ENCODE assay signal across 8 cellular contexts in genomic region chr5:180830253-180831138, GRCh38. TPM values are rescaled to one million over a fixed set of nuclear protein-coding genes. Genes with fewer than 3 reads are reported as not detected.
DNase-seq lines count a peak whose midpoint lies in the region; ATAC-seq and TF ChIP-seq lines count a peak whose summit lies in the region.

No MANE protein-coding gene starts in this region.

- H3K79me1 ChIP-seq in H9 (ENCODE audit: insufficient read depth, low read depth, low read length, poor library complexity, severe bottlenecking) = no peaks in the 10 kb centered on the region

- POLR2A ChIA-PET in activated CD4-positive, alpha-beta T cell treated with anti-CD3 and anti-CD28 coated beads, Interleukin-2, amount 10 ng/mL, durations not matched to agents 7 days and 5 days (lab: Charles Lee) = interaction anchor here (0.6 to 1.5 kb wide), 3 partner anchors 20 to 430 kb away, joined by 3 to 14 read pairs (median 4); no protein-coding TSS in a partner anchor

- H4K91ac ChIP-seq in H9 (ENCODE audit: insufficient read length, low read depth, low read length) = no peak overlapping the region

- H3K4me2 ChIP-seq in H9 (ENCODE audit: insufficient read depth, insufficient read length, low read length) = peak overlapping the region; percentile 93

- no peak overlapping the region for H2BK120ac ChIP-seq in H9 (ENCODE audit: low read depth, low read length, poor library complexity, severe bottlenecking)

- CTCF ChIA-PET in activated CD4-positive, alpha-beta T cell treated with anti-CD3 and anti-CD28 coated beads, Interleukin-2, amount 10 ng/mL, durations not matched to agents 7 days and 5 days (lab: Charles Lee) = interaction anchor here (0.7 to 3.0 kb wide), 16 partner anchors 9 to 46 kb away, joined by 3 to 14 read pairs (median 4); partner anchors contain the start of genes MGAT1 and ZFP62

- no peak overlapping the region for H2BK12ac ChIP-seq in H9 (ENCODE audit: insufficient read length, low read depth, low read length)

- no peak overlapping the region for H3K23ac ChIP-seq in H9 (ENCODE audit: insufficient read length, low read depth, low read length)

- H3K23me2 ChIP-seq in H9 (ENCODE audit: insufficient read length, low read depth, low read length, poor library complexity, severe bottlenecking) = peaks cover 13% of the 10 kb centered on the region

- H2AFZ ChIP-seq in H9 (ENCODE audit: low read length) = no peak overlapping the region

- ATAC-seq in memory B cell (ENCODE audit: low read depth) = peak; percentile 45

- H3K4ac ChIP-seq in H9 (ENCODE audit: low read depth, low read length) = no peak overlapping the region

- peak overlapping the region; percentile 78; the same call in 1 of the 2 replicates for H3K14ac ChIP-seq in H9 (ENCODE audit: insufficient read depth, low read length)

- WGBS in H9 (ENCODE audit: extremely low coverage, insufficient read length, low lambda C conversion rate) = no CpG with 5 or more reads among the region's 35 CpGs

- H3K27me3 Mint-ChIP-seq in H9 (ENCODE audit: low read depth) (peaks cover 84% of the 10 kb centered on the region), memory B cell (no peaks in the 10 kb centered on the region)
- H3K27me3 Mint-ChIP-seq in activated CD4-positive, alpha-beta T cell treated with anti-CD3 and anti-CD28 coated beads, Interleukin-2, amount 10 ng/mL, durations not matched to agents 7 days and 5 days = no peaks in the 10 kb centered on the region
- no peaks in the 10 kb centered on the region for H3K27me3 Mint-ChIP-seq in dendritic cell treated with granulocyte-macrophage colony-stimulating factor and Interleukin-4, amounts not matched to agents 40 ng/mL and 50 ng/mL, for 4 days

- H3K27ac ChIP-seq in H9 (ENCODE audit: insufficient read length, low read depth, low read length) = no peak overlapping the region

- peaks cover 9% of the 10 kb centered on the region for H3K9me3 ChIP-seq in H9 (ENCODE audit: control insufficient read depth, low read depth, low read length)

- peaks cover 33 to 36% of the 10 kb centered on the region in 2 experiments for H3K9me3 Mint-ChIP-seq in H9
- H3K9me3 Mint-ChIP-seq in activated CD4-positive, alpha-beta T cell treated with anti-CD3 and anti-CD28 coated beads, Interleukin-2, amount 10 ng/mL, durations not matched to agents 7 days and 5 days = peaks cover 3% of the 10 kb centered on the region
- no peaks in the 10 kb centered on the region for H3K9me3 Mint-ChIP-seq in dendritic cell treated with granulocyte-macrophage colony-stimulating factor and Interleukin-4, amounts not matched to agents 40 ng/mL and 50 ng/mL, for 4 days
- peaks cover 3% of the 10 kb centered on the region for H3K9me3 Mint-ChIP-seq in memory B cell

- no peak overlapping the region for H4K5ac ChIP-seq in H9 (ENCODE audit: insufficient read length, low read depth, low read length)

- peak overlapping the region; percentile 99 for H3K18ac ChIP-seq in H9 (ENCODE audit: insufficient read length, low read depth, low read length)

- no peak overlapping the region for H3K56ac ChIP-seq in H9 (ENCODE audit: insufficient read length, low read depth, low read length)

- no peak for TF ChIP-seq CTCF in H9 (conservative IDR thresholded peaks at IDR 0.05)

- H3K27ac Mint-ChIP-seq in H9 (0 out of 7 replicates have a peak overlapping the region, but pooled peaks of 2 of the 3 experiments have one; percentile 34 to 61), memory B cell (peak overlapping the region; percentile 99)
- peak overlapping the region; percentile 96 for H3K27ac Mint-ChIP-seq in activated CD4-positive, alpha-beta T cell treated with anti-CD3 and anti-CD28 coated beads, Interleukin-2, amount 10 ng/mL, durations not matched to agents 7 days and 5 days
- H3K27ac Mint-ChIP-seq in dendritic cell treated with granulocyte-macrophage colony-stimulating factor and Interleukin-4, amounts not matched to agents 40 ng/mL and 50 ng/mL, for 4 days = peak overlapping the region; percentile 89

- H2AK5ac ChIP-seq in H9 (ENCODE audit: insufficient read length, low read length) = no peak overlapping the region

- no peak overlapping the region for H2BK5ac ChIP-seq in H9 (ENCODE audit: insufficient read length, low read length)

- peaks cover 9% of the 10 kb centered on the region for H3K27me3 ChIP-seq in H9 (ENCODE audit: insufficient read depth, low read length)

- peaks cover 11 to 23% of the 10 kb centered on the region in 2 experiments for H3K4me1 Mint-ChIP-seq in H9
- peaks cover 47% of the 10 kb centered on the region for H3K4me1 Mint-ChIP-seq in activated CD4-positive, alpha-beta T cell treated with anti-CD3 and anti-CD28 coated beads, Interleukin-2, amount 10 ng/mL, durations not matched to agents 7 days and 5 days
- H3K4me1 Mint-ChIP-seq in dendritic cell treated with granulocyte-macrophage colony-stimulating factor and Interleukin-4, amounts not matched to agents 40 ng/mL and 50 ng/mL, for 4 days (ENCODE audit: low read depth) = peaks cover 72% of the 10 kb centered on the region
- peaks cover 31% of the 10 kb centered on the region for H3K4me1 Mint-ChIP-seq in memory B cell

- H3T11ph ChIP-seq in H9 (ENCODE audit: low read length) = no peak overlapping the region

- no peaks in the 10 kb centered on the region for H3K79me2 ChIP-seq in H9 (ENCODE audit: insufficient read depth, low read length)

- H3K36me3 Mint-ChIP-seq in H9 (ENCODE audit: insufficient read depth in 1 of 3, low read depth in 3 of 3) = peaks cover 22 to 24% (median 22%) of the 10 kb centered on the region in 3 experiments
- peaks cover 58% of the 10 kb centered on the region for H3K36me3 Mint-ChIP-seq in activated CD4-positive, alpha-beta T cell treated with anti-CD3 and anti-CD28 coated beads, Interleukin-2, amount 10 ng/mL, durations not matched to agents 7 days and 5 days (ENCODE audit: low read depth)
- peaks cover 58% of the 10 kb centered on the region for H3K36me3 Mint-ChIP-seq in dendritic cell treated with granulocyte-macrophage colony-stimulating factor and Interleukin-4, amounts not matched to agents 40 ng/mL and 50 ng/mL, for 4 days (ENCODE audit: low read depth)
- peaks cover 24% of the 10 kb centered on the region for H3K36me3 Mint-ChIP-seq in memory B cell

- peak; percentile 43 for TF ChIP-seq POLR2A in GM10847 (IDR thresholded peaks at IDR 0.05; ENCODE audit: extremely low read depth, insufficient read length)

- peak overlapping the region; percentile 84 to 93 for H3K4me3 Mint-ChIP-seq in H9
- H3K4me3 Mint-ChIP-seq in activated CD4-positive, alpha-beta T cell treated with anti-CD3 and anti-CD28 coated beads, Interleukin-2, amount 10 ng/mL, durations not matched to agents 7 days and 5 days = peak overlapping the region; percentile 92
- peak overlapping the region; percentile 92 for H3K4me3 Mint-ChIP-seq in dendritic cell treated with granulocyte-macrophage colony-stimulating factor and Interleukin-4, amounts not matched to agents 40 ng/mL and 50 ng/mL, for 4 days
- H3K4me3 Mint-ChIP-seq in memory B cell = peak overlapping the region; percentile 100

- no peak overlapping the region for H2BK15ac ChIP-seq in H9 (ENCODE audit: low read depth, low read length)

- H2BK20ac ChIP-seq in H9 (ENCODE audit: low read depth, low read length, poor library complexity, severe bottlenecking) = no peak overlapping the region

- H3K4me1 ChIP-seq in H9 (ENCODE audit: insufficient read depth, low read length) = no peaks in the 10 kb centered on the region

- H4K8ac ChIP-seq in H9 (replicated peaks; ENCODE audit: insufficient read length, low read depth, low read length) = no peak overlapping the region

- intact Hi-C loops in dendritic cell treated with granulocyte-macrophage colony-stimulating factor and Interleukin-4, amounts not matched to agents 40 ng/mL and 50 ng/mL, for 4 days (cut with micrococcal nuclease) = loop anchor here (2.0 kb wide), 3 partner anchors 16 to 30 kb away; partner anchors contain the start of genes MGAT1 and ZFP62

- no peak overlapping the region for H3K9ac ChIP-seq in H9 (ENCODE audit: extremely low read depth, insufficient read length, low read length)

- DNase-seq in H9 (peak; percentile 67), NCI-H1105 treated with DMSO at 0.1 percent for 48 hours (lab: John Stamatoyannopoulos, UW) (peak; percentile 34), memory B cell (ENCODE audit: low spot score in 2 of 2) (peak; percentile 52 to 73), NCI-H2107 (lab: John Stamatoyannopoulos, UW) (no peak)
- peak; percentile 82 for DNase-seq in activated CD4-positive, alpha-beta T cell treated with anti-CD3 and anti-CD28 coated beads, Interleukin-2, amount 10 ng/mL, durations not matched to agents 7 days and 5 days
- peak; percentile 34 for DNase-seq in stimulated activated CD8-positive, alpha-beta memory T cell treated with anti-CD3 and anti-CD28 coated beads, Interleukin-15, amount 100 ng/mL, for 24 hours (ENCODE audit: low read depth)

- no peaks in the 10 kb centered on the region for H4K20me1 ChIP-seq in H9 (ENCODE audit: control insufficient read depth, insufficient read depth, insufficient read length)

RNA-seq across cellular contexts. Expression of gene MGAT1, which starts 27.9 kb away (rescaled TPM):
- 72.2 and 72.7 TPM in 2 replicates for total RNA-seq in H9 (2021)
- total RNA-seq in activated CD4-positive, alpha-beta T cell treated with anti-CD3 and anti-CD28 coated beads, Interleukin-2, amount 10 ng/mL, durations not matched to agents 7 days and 5 days = 100 to 1,000 TPM; 136 to 152 TPM

RNA-seq across cellular contexts. Expression of gene ZFP62, which starts 30.6 kb away (rescaled TPM):
- total RNA-seq in H9 (2021) = 16.2 and 19.6 TPM in 2 replicates
- 10 to 100 TPM; 35.6 to 36.5 TPM for total RNA-seq in activated CD4-positive, alpha-beta T cell treated with anti-CD3 and anti-CD28 coated beads, Interleukin-2, amount 10 ng/mL, durations not matched to agents 7 days and 5 days

Comparison
In these comparisons a context has a peak if more than half of its experiments do, and no peak if none do; other contexts are left out.
1. H3K27ac Mint-ChIP-seq: peak in every context shown above with its lines; median percentile 99 in memory B cell; 96 in activated CD4-positive, alpha-beta T cell treated with anti-CD3 and anti-CD28 coated beads, Interleukin-2, amount 10 ng/mL, durations not matched to agents 7 days and 5 days; 89 in dendritic cell treated with granulocyte-macrophage colony-stimulating factor and Interleukin-4, amounts not matched to agents 40 ng/mL and 50 ng/mL, for 4 days; 48 in H9.